Comparison of ENCODE assay signal across 21 cellular contexts in genomic region chr1:212976586-212976985, GRCh38. TPM values are rescaled to one million over a fixed set of nuclear protein-coding genes. Genes with fewer than 3 reads are reported as not detected.
"Had no signal": no experiment of that assay in that cellular context is flagged by ENCODE, and none has a peak within 500 bp of the region (broad histone marks: within the 10 kb centered on the region; RNA-seq: fewer than 3 reads in every experiment).

No MANE protein-coding gene starts in this region.

- H2AFZ ChIP-seq: hepatocyte had no signal

- H3K27me3 Mint-ChIP-seq: stimulated activated naive B cell treated with anti-CD40 and anti-IgM and Interleukin-4, amounts not matched to agents 10 μg/mL and 1 μg/mL and 100 μg/mL, for 72 hours had no signal

- H3K27ac Mint-ChIP-seq: activated T-helper 2 cell treated with anti-CD3 and anti-CD28 coated beads, Interferon-gamma antibody, Interleukin-2, Interleukin-4, amounts not matched to agents 10 μg/mL and 5 μg/mL and 100 μg/mL, durations not matched to agents 14 hours and 24 hours and 36 hours; effector memory CD8-positive, alpha-beta T cell; natural killer cell; stimulated activated naive B cell treated with anti-CD40 and anti-IgM and Interleukin-4, amounts not matched to agents 10 μg/mL and 1 μg/mL and 100 μg/mL, for 72 hours had no signal

- H3K27ac ChIP-seq: ascending aorta, hepatocyte, lower lobe of right lung, sigmoid colon, tibial nerve, uterus had no signal

- H3K4me3 ChIP-seq: ascending aorta, hepatocyte, lower lobe of right lung, sigmoid colon, tibial nerve, uterus had no signal

- H3K9me3 ChIP-seq: ascending aorta, lower lobe of right lung, sigmoid colon, tibial nerve, uterus had no signal

- H3K27me3 ChIP-seq: ascending aorta, hepatocyte, sigmoid colon, tibial nerve, uterus had no signal

- H3K36me3 ChIP-seq: ascending aorta, lower lobe of right lung, sigmoid colon, tibial nerve, uterus had no signal

- ATAC-seq: effector memory CD8-positive, alpha-beta T cell; left cardiac atrium; lower lobe of right lung; natural killer cell; SK-N-SH treated with all-trans-retinoic acid at 6 μM for 48 hours; stimulated activated naive B cell treated with anti-CD40 and anti-IgM and Interleukin-4, amounts not matched to agents 10 μg/mL and 1 μg/mL and 100 μg/mL, for 72 hours had no signal

- DNase-seq: activated CD4-positive, alpha-beta T cell treated with anti-CD3 and anti-CD28 coated beads, Interleukin-2, amount 50 U/mL, for 1 hour; activated CD4-positive, CD25-positive, alpha-beta regulatory T cell treated with anti-CD3 and anti-CD28 coated beads, Interleukin-2, amount 50 U/mL, for 72 hours; activated naive CD4-positive, alpha-beta T cell treated with anti-CD3 and anti-CD28 coated beads, Interleukin-2, amount 50 U/mL, for 16 hours; activated T-cell treated with anti-CD3 and anti-CD28 coated beads, Interleukin-2, amount 50 U/mL, for 1 hour; effector memory CD8-positive, alpha-beta T cell; left cardiac atrium; lower lobe of right lung; natural killer cell; nucleus accumbens; sigmoid colon; stimulated activated CD4-positive, alpha-beta T cell treated with anti-CD3 and anti-CD28 coated beads, Interleukin-4, amount 100 ng/mL, for 24 hours; stimulated activated naive B cell treated with anti-CD40 and anti-IgM and Interleukin-4, amounts not matched to agents 10 μg/mL and 1 μg/mL and 100 μg/mL, for 72 hours; substantia nigra; T-helper 1 cell; T1000; uterus had no signal

- H3K36me3 Mint-ChIP-seq: natural killer cell had no signal

- H3K4me3 Mint-ChIP-seq: effector memory CD8-positive, alpha-beta T cell; natural killer cell; stimulated activated naive B cell treated with anti-CD40 and anti-IgM and Interleukin-4, amounts not matched to agents 10 μg/mL and 1 μg/mL and 100 μg/mL, for 72 hours had no signal

- H3K79me2 ChIP-seq: hepatocyte had no signal

- H3K4me2 ChIP-seq: hepatocyte had no signal

- H3K9me3 Mint-ChIP-seq: activated T-helper 2 cell treated with anti-CD3 and anti-CD28 coated beads, Interferon-gamma antibody, Interleukin-2, Interleukin-4, amounts not matched to agents 10 μg/mL and 5 μg/mL and 100 μg/mL, durations not matched to agents 14 hours and 24 hours and 36 hours; effector memory CD8-positive, alpha-beta T cell; natural killer cell; stimulated activated naive B cell treated with anti-CD40 and anti-IgM and Interleukin-4, amounts not matched to agents 10 μg/mL and 1 μg/mL and 100 μg/mL, for 72 hours had no signal

RNA-seq across cellular contexts. Expression of gene VASH2, which starts 26.2 kb away (rescaled TPM):
- total RNA-seq: natural killer cell had no signal
